ENCODE assay signal across 12 cellular contexts in genomic region chr4:14855719-14856075, GRCh38.
DNase-seq lines count a peak whose midpoint lies in the region; FAIRE-seq and TF ChIP-seq lines count a peak whose summit lies in the region.
"Had no signal": no experiment of that assay in that cellular context is flagged by ENCODE, and none has a peak within 500 bp of the region (broad histone marks: within the 10 kb centered on the region; RNA-seq: fewer than 3 reads in every experiment).

No MANE protein-coding gene starts in this region.

- H3K4me2 ChIP-seq in GM23248 (ENCODE audit: unreplicated experiment) = no peak overlapping the region
- H3K4me2 ChIP-seq in astrocyte (ENCODE audit: low read length) = peak overlapping the region; percentile 58

- no peak overlapping the region for H3K4me3 Mint-ChIP-seq in astrocyte (ENCODE audit: unreplicated experiment)

- H4K20me1 ChIP-seq in GM23248 (ENCODE audit: insufficient read depth) (no peaks in the 10 kb centered on the region), astrocyte (ENCODE audit: insufficient read depth, low read length) (no peaks in the 10 kb centered on the region)

- H3K4me1 Mint-ChIP-seq in astrocyte (ENCODE audit: low read depth, unreplicated experiment) = peaks cover 33% of the 10 kb centered on the region

- H3K9me3 ChIP-seq in GM23248 (ENCODE audit: low read depth) (no peaks in the 10 kb centered on the region), astrocyte (ENCODE audit: insufficient read depth, low read depth, low read length) (no peaks in the 10 kb centered on the region)
- H3K9me3 ChIP-seq: SJSA1, tibial nerve had no signal

- peak overlapping the region; percentile 95 for H3K27ac Mint-ChIP-seq in astrocyte (ENCODE audit: unreplicated experiment)

- H3K27ac ChIP-seq in GM23248 = peak overlapping the region; percentile 89
- H3K27ac ChIP-seq in astrocyte (ENCODE audit: low read depth, low read length) = peak overlapping the region; percentile 89
- H3K27ac ChIP-seq in rectal smooth muscle tissue (ENCODE audit: low read depth, low read length) = peak overlapping the region; percentile 82
- H3K27ac ChIP-seq: C4-2B, SJSA1 had no signal

- H3K79me2 ChIP-seq in GM23248 (ENCODE audit: insufficient read depth) (no peaks in the 10 kb centered on the region), astrocyte (ENCODE audit: insufficient read depth, low read length) (no peaks in the 10 kb centered on the region)

- H3F3A ChIP-seq in GM23248 (ENCODE audit: insufficient read depth) = peaks cover 34% of the 10 kb centered on the region

- DNase-seq in ELR (ENCODE audit: low read depth) (peak; percentile 3), GM23248 (no peak), astrocyte (ENCODE audit: low read depth) (no peak), foreskin fibroblast (no peak), NOMO-1 (lab: John Stamatoyannopoulos, UW; ENCODE audit: unreplicated experiment in 2 of 2) (no peak), middle frontal gyrus (ENCODE audit: extremely low spot score, low spot score) (no peak), NCI-H748 (lab: John Stamatoyannopoulos, UW; ENCODE audit: unreplicated experiment) (no peak)
- DNase-seq: NCI-H524 treated with DMSO at 0.1 percent for 48 hours had no signal

- peaks cover 5% of the 10 kb centered on the region for H3K9me3 Mint-ChIP-seq in astrocyte (ENCODE audit: unreplicated experiment)

- WGBS in GM23248 (ENCODE audit: low coverage in 1 of 2, low lambda C conversion rate in 2 of 2, missing lambda C conversion rate in 2 of 2), 2 experiments = 68 to 74% methylated on average over 4 of the region's 4 CpGs

- TF ChIP-seq CTCF in astrocyte (IDR thresholded peaks at IDR 0.05; ENCODE audit: insufficient read depth, low read depth, low read length) (no peak), foreskin fibroblast (IDR thresholded peaks at IDR 0.05; ENCODE audit: low read depth, low read length) (no peak)

- no peak overlapping the region for H2AFZ ChIP-seq in GM23248
- no peak overlapping the region for H2AFZ ChIP-seq in astrocyte (ENCODE audit: low read depth, low read length)

- H3K9me2 ChIP-seq in GM23248 (ENCODE audit: insufficient read depth) = no peaks in the 10 kb centered on the region

- no peaks in the 10 kb centered on the region for H3K36me3 ChIP-seq in GM23248 (ENCODE audit: low read depth)
- no peaks in the 10 kb centered on the region for H3K36me3 ChIP-seq in astrocyte (ENCODE audit: insufficient read depth, low read length)
- no peaks in the 10 kb centered on the region for H3K36me3 ChIP-seq in rectal smooth muscle tissue (ENCODE audit: control insufficient read depth, insufficient read depth, low read length)
- H3K36me3 ChIP-seq: SJSA1, tibial nerve had no signal

- H3K4me1 ChIP-seq in GM23248 (ENCODE audit: insufficient read depth) (peaks cover 25% of the 10 kb centered on the region), astrocyte (ENCODE audit: insufficient read depth, low read length) (peaks cover 24% of the 10 kb centered on the region), rectal smooth muscle tissue (ENCODE audit: control insufficient read depth, insufficient read depth, low read length) (peaks cover 7% of the 10 kb centered on the region)
- H3K4me1 ChIP-seq: SJSA1 had no signal

- H3K9ac ChIP-seq in GM23248 (no peak overlapping the region), astrocyte (ENCODE audit: low read length) (peak overlapping the region; percentile 51), rectal smooth muscle tissue (ENCODE audit: low read length) (no peak overlapping the region)

- FAIRE-seq in astrocyte (lab: Jason Lieb, UNC) = no peak

- peaks cover 1% of the 10 kb centered on the region for H3K36me3 Mint-ChIP-seq in astrocyte (ENCODE audit: low read depth, unreplicated experiment)

- in situ Hi-C loops in GM23248 (cut with MboI) = no loop called here

- H3K27me3 ChIP-seq in GM23248 (replicated peaks; ENCODE audit: insufficient read depth) (no peaks in the 10 kb centered on the region), astrocyte (ENCODE audit: insufficient read depth, low read length) (no peaks in the 10 kb centered on the region), rectal smooth muscle tissue (ENCODE audit: control insufficient read depth, insufficient read depth, low read length) (no peaks in the 10 kb centered on the region)
- H3K27me3 ChIP-seq: SJSA1, tibial nerve had no signal

- H3K4me3 ChIP-seq in GM23248 (no peak overlapping the region), astrocyte (ENCODE audit: insufficient read depth, low read depth, low read length) (no peak overlapping the region), rectal smooth muscle tissue (ENCODE audit: low read length) (no peak overlapping the region), foreskin fibroblast (ENCODE audit: low read depth in 1 of 2, low read length in 2 of 2) (no peak overlapping the region)
- H3K4me3 ChIP-seq: SJSA1, tibial nerve had no signal

- peaks cover 5% of the 10 kb centered on the region for H3K27me3 Mint-ChIP-seq in astrocyte (ENCODE audit: low read depth, unreplicated experiment)
